30 cellular contexts compared by ENCODE assay signal in genomic region chr1:115448282-115449044, GRCh38.
"Had no signal": no experiment of that assay in that cellular context is flagged by ENCODE, and none has a peak within 500 bp of the region (broad histone marks: within the 10 kb centered on the region; RNA-seq: fewer than 3 reads in every experiment).

No MANE protein-coding gene starts in this region.

- H3K4me1 Mint-ChIP-seq: activated CD4-positive, alpha-beta T cell treated with anti-CD3 and anti-CD28 coated beads, Interleukin-2, amount 10 ng/mL, durations not matched to agents 7 days and 5 days; activated T-helper 17 cell treated with anti-CD3 and anti-CD28 coated beads, Interleukin-2, amount 50 U/mL, for 72 hours; brain; central memory CD8-positive, alpha-beta T cell; T-helper 17 cell had no signal

- H3K4me3 ChIP-seq: MG63, Peyer's patch had no signal

- H3K4me3 Mint-ChIP-seq: activated CD4-positive, alpha-beta memory T cell treated with anti-CD3 and anti-CD28 coated beads for 36 hours; activated CD4-positive, alpha-beta T cell treated with anti-CD3 and anti-CD28 coated beads, Interleukin-2, amount 10 ng/mL, durations not matched to agents 7 days and 5 days; activated naive CD4-positive, alpha-beta T cell treated with anti-CD3 and anti-CD28 coated beads for 36 hours; activated naive CD8-positive, alpha-beta T cell; activated T-helper 17 cell treated with anti-CD3 and anti-CD28 coated beads, Interleukin-2, amount 50 U/mL, for 72 hours; brain; central memory CD8-positive, alpha-beta T cell; T-helper 17 cell had no signal

- H3K27ac ChIP-seq: Peyer's patch, RWPE1, VCaP had no signal

- H3K27me3 ChIP-seq: MG63, Peyer's patch had no signal

- DNase-seq: activated CD4-positive, alpha-beta memory T cell treated with anti-CD3 and anti-CD28 coated beads for 36 hours; activated CD4-positive, alpha-beta T cell treated with anti-CD3 and anti-CD28 coated beads, Interleukin-2, amount 10 ng/mL, durations not matched to agents 7 days and 5 days; activated CD4-positive, CD25-positive, alpha-beta regulatory T cell; activated CD8-positive, alpha-beta memory T cell treated with anti-CD3 and anti-CD28 coated beads for 24 hours; activated gamma-delta T cell; activated naive CD4-positive, alpha-beta T cell treated with anti-CD3 and anti-CD28 coated beads for 36 hours; activated T-cell treated with anti-CD3 and anti-CD28 coated beads for 4 hours; activated T-cell treated with anti-CD3 and anti-CD28 coated beads, Interleukin-2, amount 50 U/mL, for 48 hours; amygdala; MG63; MV-4-11; NCI-H1092 treated with DMSO at 0.1 percent for 48 hours; NCI-H146; NCI-H187 treated with DMSO at 0.1 percent for 48 hours; NCI-H2171 treated with DMSO at 0.1 percent for 48 hours; NCI-H226; NCI-H526; NCI-H774; NK-92 treated with Interleukin-12 subunit alpha and Interleukin-12 subunit beta, amount 100 ng/mL, for 24 hours; OCI-M1; Peyer's patch; SIG-M5; T-helper 17 cell; T-helper 9 cell had no signal

- ATAC-seq: activated T-helper 17 cell treated with anti-CD3 and anti-CD28 coated beads, Interleukin-2, amount 50 U/mL, for 72 hours; T-helper 17 cell had no signal

- H3K36me3 Mint-ChIP-seq: activated CD4-positive, alpha-beta memory T cell treated with anti-CD3 and anti-CD28 coated beads for 36 hours; activated naive CD8-positive, alpha-beta T cell; brain had no signal

- H3K36me3 ChIP-seq: MG63, Peyer's patch had no signal

- H3K4me1 ChIP-seq: Peyer's patch had no signal

- H3K9me3 Mint-ChIP-seq: activated CD4-positive, alpha-beta memory T cell treated with anti-CD3 and anti-CD28 coated beads for 36 hours; activated CD4-positive, alpha-beta T cell treated with anti-CD3 and anti-CD28 coated beads, Interleukin-2, amount 10 ng/mL, durations not matched to agents 7 days and 5 days; activated naive CD4-positive, alpha-beta T cell treated with anti-CD3 and anti-CD28 coated beads for 36 hours; activated T-helper 17 cell treated with anti-CD3 and anti-CD28 coated beads, Interleukin-2, amount 50 U/mL, for 72 hours; brain; central memory CD8-positive, alpha-beta T cell had no signal

- H3K9me3 ChIP-seq: MG63, Peyer's patch had no signal

- H3K27me3 Mint-ChIP-seq: activated naive CD8-positive, alpha-beta T cell had no signal

- H3K27ac Mint-ChIP-seq: activated CD4-positive, alpha-beta memory T cell treated with anti-CD3 and anti-CD28 coated beads for 36 hours; activated CD4-positive, alpha-beta T cell treated with anti-CD3 and anti-CD28 coated beads, Interleukin-2, amount 10 ng/mL, durations not matched to agents 7 days and 5 days; activated naive CD4-positive, alpha-beta T cell treated with anti-CD3 and anti-CD28 coated beads for 36 hours; activated naive CD8-positive, alpha-beta T cell; activated T-helper 17 cell treated with anti-CD3 and anti-CD28 coated beads, Interleukin-2, amount 50 U/mL, for 72 hours; brain; T-helper 17 cell had no signal
